Comparison of ENCODE assay signal across 8 cellular contexts in genomic region chr4:15654556-15655222, GRCh38. TPM values are rescaled to one million over a fixed set of nuclear protein-coding genes. Genes with fewer than 3 reads are reported as not detected.
A peak's percentile ranks its signal among the peaks of the same experiment; 100 is the strongest.
DNase-seq lines count a peak whose midpoint lies in the region; ATAC-seq, FAIRE-seq and TF ChIP-seq lines count a peak whose summit lies in the region.

No MANE protein-coding gene starts in this region.

- intact Hi-C loops in CD4-positive, alpha-beta T cell (cut with DNase I, micrococcal nuclease), result loop anchor here (1.0 to 10.0 kb wide), 8 partner anchors 27 to 2000 kb away; partner anchors contain the start of genes CPEB2 (in 2 of the 2), FAM200B (in 1 of the 2), LAP3 (in 1 of the 2) and TAPT1 (in 1 of the 2)

- POLR2A ChIA-PET in CD4-positive, alpha-beta T cell (lab: Charles Lee), result interaction anchor here (0.6 to 4.0 kb wide), 10 partner anchors 24 to 653 kb away, joined by 3 to 42 read pairs (median 4); partner anchors contain the start of genes CD38, CPEB2 and FAM200B

- peak; percentile 10 to 55 (median 24) for DNase-seq in CD4-positive, alpha-beta T cell
- DNase-seq in SW480 (ENCODE audit: low spot score) (peak; percentile 31), keratinocyte (ENCODE audit: low read depth, low spot score) (no peak), NCI-H2029 treated with DMSO at 0.1 percent for 48 hours (lab: John Stamatoyannopoulos, UW) (no peak)
- peak; percentile 31 for DNase-seq in stimulated activated CD4-positive, alpha-beta T cell treated with anti-CD3 and anti-CD28 coated beads, Interleukin-12 subunit alpha, Interleukin-12 subunit beta, amount 100 ng/mL, for 4 hours

- peaks cover 7% of the 10 kb centered on the region for H3K36me3 Mint-ChIP-seq in CD4-positive, alpha-beta T cell (ENCODE audit: low read depth)
- H3K36me3 Mint-ChIP-seq in brain, result peaks cover 3% of the 10 kb centered on the region

- no peaks in the 10 kb centered on the region for H3K27me3 Mint-ChIP-seq in CD4-positive, alpha-beta T cell
- H3K27me3 Mint-ChIP-seq in brain, result peaks cover 4% of the 10 kb centered on the region

- H3K4me1 Mint-ChIP-seq in CD4-positive, alpha-beta T cell (ENCODE audit: low read depth), result peaks cover 53% of the 10 kb centered on the region
- H3K4me1 Mint-ChIP-seq in brain, result peaks cover 67% of the 10 kb centered on the region

- H3K9me3 Mint-ChIP-seq in CD4-positive, alpha-beta T cell, result no peaks in the 10 kb centered on the region
- H3K9me3 Mint-ChIP-seq in brain, result no peaks in the 10 kb centered on the region

- peak overlapping the region; percentile 90 for H3K27ac Mint-ChIP-seq in CD4-positive, alpha-beta T cell
- peak overlapping the region; percentile 99 to 100 (median 100) for H3K27ac Mint-ChIP-seq in brain

- peak overlapping the region; percentile 76 for H2AFZ ChIP-seq in keratinocyte (ENCODE audit: control insufficient read depth, low read length)

- peak overlapping the region; percentile 95 for H3K4me3 Mint-ChIP-seq in CD4-positive, alpha-beta T cell
- H3K4me3 Mint-ChIP-seq in brain, result peak overlapping the region; percentile 91 to 99 (median 98)

- H3K27ac ChIP-seq in CD4-positive, alpha-beta T cell (ENCODE audit: low read depth, low read length), result peak overlapping the region; percentile 58
- peak overlapping the region; percentile 97 for H3K27ac ChIP-seq in keratinocyte (ENCODE audit: control insufficient read depth, insufficient read depth, low read length)

- FAIRE-seq in keratinocyte (lab: Jason Lieb, UNC), result no peak

- no peaks in the 10 kb centered on the region for H3K9me3 ChIP-seq in CD4-positive, alpha-beta T cell (ENCODE audit: control insufficient read depth, low read length)
- no peaks in the 10 kb centered on the region for H3K9me3 ChIP-seq in keratinocyte (ENCODE audit: control insufficient read depth, low read depth, low read length)

- H3K4me1 ChIP-seq in keratinocyte (ENCODE audit: control insufficient read depth, extremely low read depth, insufficient read depth, low read length), result peaks cover 32% of the 10 kb centered on the region

- peak overlapping the region; percentile 95 for H3K9ac ChIP-seq in keratinocyte (ENCODE audit: control insufficient read depth, extremely low read depth, insufficient read depth, low read length)

- H3K4me3 ChIP-seq in keratinocyte (ENCODE audit: control insufficient read depth in 2 of 3, extremely low read depth in 1 of 3, insufficient read depth in 2 of 3, low read depth in 1 of 3, low read length in 3 of 3), result peak overlapping the region; percentile 70 to 84 (median 83)

- dilution Hi-C loops in keratinocyte (cut with MboI; ENCODE audit: extremely low pct_ligation_motif_present, low sequenced_read_pairs), result no loop called here

- H3K79me2 ChIP-seq in keratinocyte (ENCODE audit: control insufficient read depth, insufficient read depth, low read length), result peaks cover 52% of the 10 kb centered on the region

- peak; percentile 61 for ATAC-seq in CD4-positive, alpha-beta T cell (ENCODE audit: poor library complexity)
- peak; percentile 53 for ATAC-seq in GM19395 (IDR thresholded peaks at IDR 0.05; ENCODE audit: unreplicated experiment)
- peak; percentile 31 for ATAC-seq in HG03457 (IDR thresholded peaks at IDR 0.05; ENCODE audit: unreplicated experiment)

- peaks cover 8% of the 10 kb centered on the region for H4K20me1 ChIP-seq in keratinocyte (ENCODE audit: control insufficient read depth, extremely low read depth, insufficient read depth, low read length)

- H3K36me3 ChIP-seq in keratinocyte (ENCODE audit: control insufficient read depth in 2 of 2, extremely low read depth in 1 of 2, insufficient read depth in 2 of 2, low read length in 2 of 2), result peaks cover 2 to 3% of the 10 kb centered on the region in 2 experiments

- no peaks in the 10 kb centered on the region for H3K27me3 ChIP-seq in CD4-positive, alpha-beta T cell (ENCODE audit: control insufficient read depth, insufficient read depth, low read length)
- no peaks in the 10 kb centered on the region for H3K27me3 ChIP-seq in keratinocyte (ENCODE audit: control insufficient read depth, extremely low read depth, insufficient read depth, low read length)

- no peaks in the 10 kb centered on the region for H3K9me1 ChIP-seq in keratinocyte (ENCODE audit: control insufficient read depth, extremely low read depth, insufficient read depth, low read length)

- H3K4me2 ChIP-seq in keratinocyte (ENCODE audit: control insufficient read depth, extremely low read depth, insufficient read depth, low read depth, low read length), result peak overlapping the region; percentile 73

- CTCF ChIA-PET in CD4-positive, alpha-beta T cell (lab: Charles Lee), result interaction anchor here (1.0 to 1.5 kb wide), 3 partner anchors 28 to 423 kb away, joined by 3 to 5 read pairs (median 3); no protein-coding TSS in a partner anchor

- TF ChIP-seq CTCF in CD4-positive, alpha-beta T cell (IDR thresholded peaks at IDR 0.05), result no peak
- TF ChIP-seq CTCF in brain (conservative IDR thresholded peaks at IDR 0.05), result no peak
- TF ChIP-seq CTCF in keratinocyte (optimal IDR thresholded peaks at IDR 0.05 in 1 of 3, IDR thresholded peaks at IDR 0.05 in 1 of 3, conservative IDR thresholded peaks at IDR 0.05 in 1 of 3; ENCODE audit: extremely low read depth in 1 of 3, insufficient read depth in 2 of 3, low read length in 3 of 3), result no peak

RNA-seq across cellular contexts. Expression of gene FBXL5, which starts 0.5 kb away (rescaled TPM):
- total RNA-seq in CD4-positive, alpha-beta T cell, result 10 to 100 TPM; 60.1 to 62.5 TPM
- polyA plus RNA-seq in brain (ENCODE audit: insufficient read depth, low read depth, low replicate concordance) (101 TPM), keratinocyte (38.9 to 63.1 TPM (median 50.4 TPM) in 3 replicates)
- polyA plus RNA-seq in keratinocyte (2011; ENCODE audit: low read depth), result 58.7 TPM
- 33.6 and 66.5 TPM in 2 replicates for polyA plus RNA-seq in keratinocyte (2011; cell fraction: cytosol; rRNA removed)
- polyA plus RNA-seq in keratinocyte (2011; cell fraction: nucleus; rRNA removed), result 57.7 and 69.8 TPM in 2 replicates
- 32.3 and 46.8 TPM in 2 replicates for polyA plus RNA-seq in keratinocyte (2012; ENCODE audit: low replicate concordance)
- polyA minus RNA-seq in keratinocyte, result 33.0 to 79.0 TPM (median 57.3 TPM) in 3 replicates
- 47.8 TPM for polyA minus RNA-seq in keratinocyte (2011; cell fraction: cytosol; rRNA and poly(A)+ RNA removed)
- 49.9 and 80.8 TPM in 2 replicates for polyA minus RNA-seq in keratinocyte (2011; cell fraction: nucleus; rRNA and poly(A)+ RNA removed)

RNA-seq across cellular contexts. Expression of gene FAM200B, which starts 26.9 kb away (rescaled TPM):
- total RNA-seq in CD4-positive, alpha-beta T cell, result 10 to 100 TPM; 18.5 to 22.1 TPM
- polyA plus RNA-seq in brain (ENCODE audit: insufficient read depth, low read depth, low replicate concordance), result 120 TPM
- 15.6 to 36.6 TPM (median 33.4 TPM) in 3 replicates for polyA plus RNA-seq in keratinocyte
- polyA plus RNA-seq in keratinocyte (2011; ENCODE audit: low read depth), result 12.9 TPM
- 24.8 and 46.1 TPM in 2 replicates for polyA plus RNA-seq in keratinocyte (2011; cell fraction: cytosol; rRNA removed)
- polyA plus RNA-seq in keratinocyte (2011; cell fraction: nucleus; rRNA removed), result 20.5 and 26.7 TPM in 2 replicates
- polyA plus RNA-seq in keratinocyte (2012; ENCODE audit: low replicate concordance), result 31.5 and 34.6 TPM in 2 replicates
- polyA minus RNA-seq in keratinocyte, result 1.9 to 9.4 TPM (median 4.4 TPM) in 3 replicates
- polyA minus RNA-seq in keratinocyte (2011; cell fraction: cytosol; rRNA and poly(A)+ RNA removed), result 8.1 TPM
- polyA minus RNA-seq in keratinocyte (2011; cell fraction: nucleus; rRNA and poly(A)+ RNA removed), result 3.4 and 5.0 TPM in 2 replicates

RNA-seq across cellular contexts. Expression of gene BST1, which starts 48.2 kb away (rescaled TPM):
- 1 to 10 TPM; 1.0 to 1.2 TPM for total RNA-seq in CD4-positive, alpha-beta T cell
- polyA plus RNA-seq in brain (ENCODE audit: insufficient read depth, low read depth, low replicate concordance), result 1.7 TPM
- polyA plus RNA-seq in keratinocyte, result 0.58 to 1.2 TPM (median 1.1 TPM) in 3 replicates
- polyA plus RNA-seq in keratinocyte (2011; ENCODE audit: low read depth), result 0.37 TPM
- 0.64 and 1.1 TPM in 2 replicates for polyA plus RNA-seq in keratinocyte (2011; cell fraction: cytosol; rRNA removed)
- 0.33 and 0.88 TPM in 2 replicates for polyA plus RNA-seq in keratinocyte (2011; cell fraction: nucleus; rRNA removed)
- polyA plus RNA-seq in keratinocyte (2012; ENCODE audit: low replicate concordance), result 0.83 and 1.3 TPM in 2 replicates
- polyA minus RNA-seq in keratinocyte, result 0.20 to 0.54 TPM (median 0.43 TPM) in 3 replicates
- not detected for polyA minus RNA-seq in keratinocyte (2011; cell fraction: cytosol; rRNA and poly(A)+ RNA removed)
- polyA minus RNA-seq in keratinocyte (2011; cell fraction: nucleus; rRNA and poly(A)+ RNA removed), result 0.54 TPM in 1 of 2 replicates, not detected in the other

Comparison
In these comparisons a context has a peak if more than half of its experiments do, and no peak if none do; other contexts are left out.
1. DNase-seq: peak in CD4-positive, alpha-beta T cell (10 of 10), SW480 (single experiment) and stimulated activated CD4-positive, alpha-beta T cell treated with anti-CD3 and anti-CD28 coated beads, Interleukin-12 subunit alpha, Interleukin-12 subunit beta, amount 100 ng/mL, for 4 hours (single experiment); none in keratinocyte (single experiment) and NCI-H2029 treated with DMSO at 0.1 percent for 48 hours (single experiment).
2. Peak in every context shown above with its lines, with median percentiles within 50 percentile points of each other: ATAC-seq.